In the genomic region with DNA sequence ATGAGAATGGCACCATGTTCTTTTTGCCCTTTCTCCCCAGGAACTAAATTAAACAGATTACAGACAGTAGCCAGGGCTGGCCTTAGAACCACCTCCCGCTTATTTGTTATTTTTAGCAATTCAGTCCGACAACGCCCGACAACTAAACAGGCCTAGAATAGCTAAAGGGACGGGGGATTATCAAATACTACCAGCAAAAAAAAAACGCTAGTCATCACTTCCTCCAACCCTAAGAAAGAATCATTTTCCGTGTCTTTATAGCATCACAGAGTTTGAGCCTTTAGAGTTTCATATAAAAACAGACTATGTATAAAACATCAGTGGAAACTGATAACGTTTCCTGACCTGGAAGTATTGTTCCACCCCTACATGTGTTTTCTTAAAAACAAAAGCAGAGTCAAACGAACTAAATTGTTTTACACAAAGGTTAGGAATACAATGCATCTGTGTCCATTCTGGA, we compare ENCODE assay signal across 13 cellular contexts. TPM values are rescaled to one million over a fixed set of nuclear protein-coding genes. Genes with fewer than 3 reads are reported as not detected.
DNase-seq lines count a peak whose midpoint lies in the region; ATAC-seq and TF ChIP-seq lines count a peak whose summit lies in the region.
"Had no signal": no experiment of that assay in that cellular context is flagged by ENCODE, and none has a peak within 500 bp of the region (broad histone marks: within the 10 kb centered on the region; RNA-seq: fewer than 3 reads in every experiment).

No MANE protein-coding gene starts in this region.

- TF ChIP-seq POLR2A in heart left ventricle (IDR thresholded peaks at IDR 0.05): no peak

- no peaks in the 10 kb centered on the region for H3K9me3 Mint-ChIP-seq in activated naive CD4-positive, alpha-beta T cell treated with anti-CD3 and anti-CD28 coated beads, Interleukin-2, amount 10 ng/mL, durations not matched to agents 7 days and 5 days
- H3K9me3 Mint-ChIP-seq in T-cell: no peaks in the 10 kb centered on the region

- POLR2A ChIA-PET in T-cell (lab: Charles Lee): interaction anchor here in 1 of 2 donors (0.6 kb wide), 1 partner anchor 1944 kb away, joined by 3 read pairs; no protein-coding TSS in a partner anchor

- H3K36me3 Mint-ChIP-seq in activated naive CD4-positive, alpha-beta T cell treated with anti-CD3 and anti-CD28 coated beads, Interleukin-2, amount 10 ng/mL, durations not matched to agents 7 days and 5 days: peaks cover 29% of the 10 kb centered on the region
- H3K36me3 Mint-ChIP-seq in T-cell: peaks cover 13% of the 10 kb centered on the region

- peak overlapping the region; percentile 47 to 92 (median 79) for H3K27ac ChIP-seq in heart left ventricle
- H3K27ac ChIP-seq in subcutaneous abdominal adipose tissue (ENCODE audit: low read depth, low read length): peak overlapping the region; percentile 50
- H3K27ac ChIP-seq in SJCRH30: no peak overlapping the region
- H3K27ac ChIP-seq: epithelial cell of prostate had no signal

- 9 to 13% (median 11%) methylated on average over 9 of the region's 9 CpGs for WGBS in heart left ventricle, 4 donors

- no peaks in the 10 kb centered on the region for H3K27me3 Mint-ChIP-seq in activated naive CD4-positive, alpha-beta T cell treated with anti-CD3 and anti-CD28 coated beads, Interleukin-2, amount 10 ng/mL, durations not matched to agents 7 days and 5 days
- H3K27me3 Mint-ChIP-seq in T-cell: no peaks in the 10 kb centered on the region

- H3K27me3 ChIP-seq in heart left ventricle: no peaks in the 10 kb centered on the region
- H3K27me3 ChIP-seq in subcutaneous abdominal adipose tissue (ENCODE audit: control insufficient read depth in 5 of 5, insufficient read depth in 4 of 5, low read length in 5 of 5): no peaks in the 10 kb centered on the region
- no peaks in the 10 kb centered on the region for H3K27me3 ChIP-seq in SJCRH30

- no peak overlapping the region for H3K9ac ChIP-seq in subcutaneous abdominal adipose tissue (ENCODE audit: low read length in 5 of 5)

- H3K9me3 ChIP-seq in heart left ventricle: no peaks in the 10 kb centered on the region
- H3K9me3 ChIP-seq in subcutaneous abdominal adipose tissue (ENCODE audit: control insufficient read depth in 5 of 5, low read length in 5 of 5): no peaks in the 10 kb centered on the region
- no peaks in the 10 kb centered on the region for H3K9me3 ChIP-seq in SJCRH30 (replicated peaks)

- peaks cover 49% of the 10 kb centered on the region for H3K4me1 Mint-ChIP-seq in activated naive CD4-positive, alpha-beta T cell treated with anti-CD3 and anti-CD28 coated beads, Interleukin-2, amount 10 ng/mL, durations not matched to agents 7 days and 5 days
- H3K4me1 Mint-ChIP-seq in T-cell: peaks cover 31 to 45% (median 32%) of the 10 kb centered on the region in 3 donors

- H3K4me3 Mint-ChIP-seq in activated naive CD4-positive, alpha-beta T cell treated with anti-CD3 and anti-CD28 coated beads, Interleukin-2, amount 10 ng/mL, durations not matched to agents 7 days and 5 days: peak overlapping the region; percentile 28
- peak overlapping the region in 2 of 3 donors; percentile 36 to 63 for H3K4me3 Mint-ChIP-seq in T-cell

- no peaks in the 10 kb centered on the region for H3K36me3 ChIP-seq in heart left ventricle
- H3K36me3 ChIP-seq in subcutaneous abdominal adipose tissue (ENCODE audit: control insufficient read depth in 5 of 5, insufficient read depth in 5 of 5, low read length in 5 of 5): peaks cover 0 to 7% (median 0%) of the 10 kb centered on the region in 5 donors
- H3K36me3 ChIP-seq in SJCRH30: peaks cover 2% of the 10 kb centered on the region; the same call in 1 of the 2 replicates

- peak overlapping the region; percentile 82 for H3K27ac Mint-ChIP-seq in activated naive CD4-positive, alpha-beta T cell treated with anti-CD3 and anti-CD28 coated beads, Interleukin-2, amount 10 ng/mL, durations not matched to agents 7 days and 5 days
- H3K27ac Mint-ChIP-seq in T-cell: peak overlapping the region; percentile 72 to 88

- peaks cover 6 to 60% (median 32%) of the 10 kb centered on the region in 12 donors for H3K4me1 ChIP-seq in heart left ventricle
- peaks cover 0 to 13% (median 2%) of the 10 kb centered on the region in 5 donors for H3K4me1 ChIP-seq in subcutaneous abdominal adipose tissue (ENCODE audit: control insufficient read depth in 5 of 5, insufficient read depth in 5 of 5, low read length in 5 of 5)
- peaks cover 2% of the 10 kb centered on the region; the same call in 1 of the 2 replicates for H3K4me1 ChIP-seq in SJCRH30

- H3K4me3 ChIP-seq in heart left ventricle (peak overlapping the region in 7 of 12 donors; percentile 10 to 35 (median 24)), subcutaneous abdominal adipose tissue (ENCODE audit: low read depth in 1 of 5, low read length in 5 of 5) (no peak overlapping the region), SJCRH30 (no peak overlapping the region)

- peak in 2 of 4 experiments; percentile 30 to 32 for ATAC-seq in T-cell (replicated peaks in 1 of 4)
- peak; percentile 50 to 87 (median 76) for ATAC-seq in heart left ventricle
- ATAC-seq in activated CD4-positive, CD25-positive, alpha-beta regulatory T cell treated with anti-CD3 and anti-CD28 coated beads, Interleukin-2, amount 50 U/mL, for 24 hours: no peak

- no peak for DNase-seq in activated naive CD4-positive, alpha-beta T cell treated with anti-CD3 and anti-CD28 coated beads, Interleukin-2, amount 10 ng/mL, durations not matched to agents 7 days and 5 days
- no peak for DNase-seq in activated naive CD4-positive, alpha-beta T cell treated with anti-CD3 and anti-CD28 coated beads, Interleukin-2, amount 50 U/mL, for 16 hours
- no peak for DNase-seq in T-cell
- DNase-seq in heart left ventricle: no peak
- no peak for DNase-seq in middle frontal gyrus (ENCODE audit: extremely low spot score, low spot score)
- DNase-seq in SJCRH30: no peak
- DNase-seq: HCEC 1CT; mesendoderm; NCI-H446; stimulated activated CD4-positive, alpha-beta T cell treated with anti-CD3 and anti-CD28 coated beads, Interleukin-4, amount 100 ng/mL, for 4 hours had no signal

- intact Hi-C loops in heart left ventricle (cut with DNase I): loop anchor here in 1 of 10 donors (5.0 kb wide), 1 partner anchor 35 kb away; the partner anchor contains the start of gene PFDN1

- TF ChIP-seq CTCF in heart left ventricle (IDR thresholded peaks at IDR 0.05): no peak

- CTCF ChIA-PET in activated naive CD4-positive, alpha-beta T cell treated with anti-CD3 and anti-CD28 coated beads, Interleukin-2, amount 10 ng/mL, durations not matched to agents 7 days and 5 days (lab: Charles Lee): interaction anchor here (0.7 to 2.7 kb wide), 4 partner anchors 16 to 85 kb away, joined by 3 to 9 read pairs (median 8); partner anchors contain the start of gene HBEGF
- CTCF ChIA-PET in T-cell (lab: Charles Lee): interaction anchor here (0.8 to 1.6 kb wide), 2 partner anchors 92 to 371 kb away, joined by 3 read pairs; partner anchors contain the start of gene SLC4A9 (in 1 of the 2)

RNA-seq across cellular contexts. Expression of gene PFDN1, which starts 35.3 kb away (rescaled TPM):
- total RNA-seq in T-cell: 10 to 100 TPM; 26.9 to 32.2 (median 28.1) TPM
- 100 to 1,000 TPM in 1 of 9 donors, 10 to 100 TPM in 8; 53.8 to 130 (median 72.3) TPM for total RNA-seq in heart left ventricle
- polyA plus RNA-seq in heart left ventricle: 100 to 1,000 TPM in 1 of 2 donors, 10 to 100 TPM in 1; 93.8 to 140 TPM
- 93.9 and 96.1 TPM in 2 replicates for total RNA-seq in SJCRH30 (2014; rRNA removed; shearing (Covaris generic))

Comparison
In these comparisons a context has a peak if more than half of its experiments do, and no peak if none do; other contexts are left out.
1. ATAC-seq: peak in heart left ventricle (4 of 4); none in activated CD4-positive, CD25-positive, alpha-beta regulatory T cell treated with anti-CD3 and anti-CD28 coated beads, Interleukin-2, amount 50 U/mL, for 24 hours (0 of 2).
2. H3K4me3 ChIP-seq: peak in heart left ventricle (7 of 12); none in subcutaneous abdominal adipose tissue (0 of 5) and SJCRH30 (single experiment).